Comparison of ENCODE assay signal across 1 cellular context in the genomic region with DNA sequence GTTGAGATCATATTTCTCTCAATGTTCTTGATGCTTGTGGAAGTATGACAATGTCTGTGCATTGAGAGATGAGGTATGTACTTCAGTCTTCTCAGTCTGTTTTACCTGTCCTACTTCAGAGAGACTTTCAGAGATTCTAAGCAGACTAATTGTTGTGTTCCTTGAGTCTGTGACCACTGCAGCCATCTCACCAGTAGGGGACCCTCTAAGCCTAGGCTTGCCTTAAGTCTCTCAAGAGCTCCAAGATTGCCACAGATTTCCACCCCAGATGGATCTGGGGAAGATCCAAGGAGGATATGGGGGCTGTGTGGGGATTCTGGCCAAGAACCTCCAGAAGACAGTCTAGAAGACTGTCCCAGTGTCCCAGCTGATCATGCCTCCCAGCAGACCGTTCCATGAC.
TF ChIP-seq lines count a peak whose summit lies in the region.

No MANE protein-coding gene starts in this region.

TF ChIP-seq in HCT116, 20 proteins besides CTCF, POLR2A, EP300 and RAD21 (continued from another document):
- no peak for TF ChIP-seq CEBPB (IDR thresholded peaks at IDR 0.05; ENCODE audit: low read depth)
- TF ChIP-seq ZNF274 (IDR thresholded peaks at IDR 0.05; ENCODE audit: low read depth, low read length): no peak
- TF ChIP-seq EZH2phosphoT487 (IDR thresholded peaks at IDR 0.05; ENCODE audit: borderline replicate concordance): no peak
- TF ChIP-seq, protein P1, sequence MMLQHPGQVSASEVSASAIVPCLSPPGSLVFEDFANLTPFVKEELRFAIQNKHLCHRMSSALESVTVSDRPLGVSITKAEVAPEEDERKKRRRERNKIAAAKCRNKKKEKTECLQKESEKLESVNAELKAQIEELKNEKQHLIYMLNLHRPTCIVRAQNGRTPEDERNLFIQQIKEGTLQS (IDR thresholded peaks at IDR 0.05): no peak
- no peak for TF ChIP-seq FOSL1 (IDR thresholded peaks at IDR 0.05; ENCODE audit: low read depth)
